In the genomic region with DNA sequence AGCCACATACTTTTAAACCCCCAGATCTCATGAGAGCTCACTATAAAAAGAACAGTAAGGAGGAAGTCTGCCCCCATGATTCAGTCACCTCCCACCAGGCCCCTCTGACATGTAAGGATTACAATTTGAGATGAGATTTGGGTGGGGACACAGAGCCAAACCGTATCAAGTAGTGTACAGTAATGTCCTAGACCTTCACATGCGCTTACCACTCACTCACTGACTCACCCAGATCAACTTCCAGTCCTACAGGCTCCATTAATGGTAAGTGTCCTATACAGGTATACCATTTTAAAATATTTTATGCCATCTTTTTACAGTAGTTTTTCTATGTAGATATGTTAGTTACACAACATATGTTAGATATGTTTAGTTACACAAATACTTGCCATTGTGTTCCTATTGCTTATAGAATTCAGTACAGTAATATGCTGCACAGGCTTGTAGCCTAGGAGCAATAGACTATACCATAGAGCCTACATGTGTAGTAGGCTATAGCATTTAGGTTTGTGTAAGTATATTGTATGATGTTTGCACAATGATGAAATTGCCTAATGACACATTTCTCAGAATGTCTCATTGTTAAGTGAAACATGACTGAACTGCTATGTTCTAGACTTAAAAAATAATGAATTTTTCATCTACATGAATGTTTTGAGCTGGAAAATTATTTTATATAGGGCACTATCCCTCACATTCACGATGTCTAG, we compare ENCODE assay signal across 13 cellular contexts. TPM values are rescaled to one million over a fixed set of nuclear protein-coding genes. Genes with fewer than 3 reads are reported as not detected.
DNase-seq lines count a peak whose midpoint lies in the region; ATAC-seq, FAIRE-seq and TF ChIP-seq lines count a peak whose summit lies in the region.
"Had no signal": no experiment of that assay in that cellular context is flagged by ENCODE, and none has a peak within 500 bp of the region (broad histone marks: within the 10 kb centered on the region; RNA-seq: fewer than 3 reads in every experiment).

No MANE protein-coding gene starts in this region.

- peaks cover 12 to 23% (median 19%) of the 10 kb centered on the region in 4 donors for H3K4me1 Mint-ChIP-seq in CD4-positive, alpha-beta memory T cell
- H3K4me1 Mint-ChIP-seq in astrocyte (ENCODE audit: low read depth, unreplicated experiment): no peaks in the 10 kb centered on the region

- H3K27ac Mint-ChIP-seq in CD4-positive, alpha-beta memory T cell: peak overlapping the region in 6 of 7 donors; percentile 4 to 88 (median 79)
- H3K27ac Mint-ChIP-seq in astrocyte (ENCODE audit: unreplicated experiment): no peak overlapping the region
- H3K27ac Mint-ChIP-seq: activated naive CD8-positive, alpha-beta T cell treated with anti-CD3 and anti-CD28 coated beads, Interleukin-2, amount 10 ng/mL, durations not matched to agents 7 days and 5 days had no signal

- H2AFZ ChIP-seq in astrocyte (ENCODE audit: low read depth, low read length): no peak overlapping the region

- H3K36me3 ChIP-seq in CD4-positive, alpha-beta memory T cell (ENCODE audit: insufficient read depth, low read length): peaks cover 8% of the 10 kb centered on the region
- H3K36me3 ChIP-seq in astrocyte (ENCODE audit: insufficient read depth, low read length): no peaks in the 10 kb centered on the region
- no peaks in the 10 kb centered on the region for H3K36me3 ChIP-seq in uterus
- H3K36me3 ChIP-seq in ovary: no peaks in the 10 kb centered on the region
- H3K36me3 ChIP-seq: thyroid gland had no signal

- H3K79me2 ChIP-seq in astrocyte (ENCODE audit: insufficient read depth, low read length): no peaks in the 10 kb centered on the region

- H3K9me3 ChIP-seq in CD4-positive, alpha-beta memory T cell (ENCODE audit: control insufficient read depth in 1 of 2, low read length in 2 of 2): no peaks in the 10 kb centered on the region
- H3K9me3 ChIP-seq in astrocyte (ENCODE audit: insufficient read depth, low read depth, low read length): peaks cover 4% of the 10 kb centered on the region
- no peaks in the 10 kb centered on the region for H3K9me3 ChIP-seq in uterus
- no peaks in the 10 kb centered on the region for H3K9me3 ChIP-seq in ovary
- H3K9me3 ChIP-seq: thyroid gland had no signal

- DNase-seq in CD4-positive, alpha-beta memory T cell: no peak
- DNase-seq in astrocyte (ENCODE audit: low read depth): peak; percentile 23
- no peak for DNase-seq in uterus
- no peak for DNase-seq in ovary
- DNase-seq in stimulated activated CD4-positive, alpha-beta T cell treated with anti-CD3 and anti-CD28 coated beads, Interleukin-12 subunit alpha, Interleukin-12 subunit beta, amount 100 ng/mL, for 4 hours: no peak
- DNase-seq in NOMO-1 (lab: John Stamatoyannopoulos, UW; ENCODE audit: unreplicated experiment in 2 of 2): no peak
- DNase-seq: activated CD4-positive, CD25-positive, alpha-beta regulatory T cell treated with anti-CD3 and anti-CD28 coated beads, Interleukin-2, amount 50 U/mL, for 72 hours; activated naive CD8-positive, alpha-beta T cell treated with anti-CD3 and anti-CD28 coated beads, Interleukin-2, amount 10 ng/mL, durations not matched to agents 7 days and 5 days; effector CD4-positive, alpha-beta T cell; thyroid gland had no signal

- WGBS in ovary, 3 donors: 46 to 53% (median 49%) methylated on average over 3 of the region's 3 CpGs

- no peaks in the 10 kb centered on the region for H4K20me1 ChIP-seq in astrocyte (ENCODE audit: insufficient read depth, low read length)

- CTCF ChIA-PET in CD4-positive, alpha-beta memory T cell (lab: Charles Lee; ENCODE audit: partially characterized antibody): interaction anchor here (0.9 to 5.6 kb wide), 23 partner anchors 11 to 304 kb away, joined by 3 to 49 read pairs (median 4); partner anchors contain the start of genes NT5DC1, RWDD1, TSPYL1 and TSPYL4

- peaks cover 32 to 36% of the 10 kb centered on the region in 2 donors for H3K36me3 Mint-ChIP-seq in CD4-positive, alpha-beta memory T cell
- peaks cover 19% of the 10 kb centered on the region for H3K36me3 Mint-ChIP-seq in astrocyte (ENCODE audit: low read depth, unreplicated experiment)

- H3K27me3 Mint-ChIP-seq in CD4-positive, alpha-beta memory T cell: no peaks in the 10 kb centered on the region
- no peaks in the 10 kb centered on the region for H3K27me3 Mint-ChIP-seq in astrocyte (ENCODE audit: low read depth, unreplicated experiment)
- H3K27me3 Mint-ChIP-seq: activated naive CD8-positive, alpha-beta T cell treated with anti-CD3 and anti-CD28 coated beads, Interleukin-2, amount 10 ng/mL, durations not matched to agents 7 days and 5 days had no signal

- H3K9me3 Mint-ChIP-seq in CD4-positive, alpha-beta memory T cell: peaks cover 0 to 14% (median 11%) of the 10 kb centered on the region in 8 donors
- H3K9me3 Mint-ChIP-seq in astrocyte (ENCODE audit: unreplicated experiment): peaks cover 5% of the 10 kb centered on the region

- H3K27me3 ChIP-seq in CD4-positive, alpha-beta memory T cell (ENCODE audit: insufficient read depth, low read length): no peaks in the 10 kb centered on the region
- no peaks in the 10 kb centered on the region for H3K27me3 ChIP-seq in astrocyte (ENCODE audit: insufficient read depth, low read length)
- H3K27me3 ChIP-seq in uterus: no peaks in the 10 kb centered on the region
- H3K27me3 ChIP-seq in ovary: no peaks in the 10 kb centered on the region
- H3K27me3 ChIP-seq: thyroid gland had no signal

- intact Hi-C loops in CD4-positive, alpha-beta memory T cell (cut with micrococcal nuclease): loop anchor here (1.0 kb wide), 2 partner anchors 8 to 264 kb away; no protein-coding TSS in a partner anchor
- intact Hi-C loops in uterus (cut with DNase I; ENCODE audit: low total_unique reads) (no loop called here), ovary (cut with DNase I) (loop anchor here in 1 of 4 donors (10.0 kb wide), 1 partner anchor 267 kb away; no protein-coding TSS in a partner anchor)

- POLR2A ChIA-PET in CD4-positive, alpha-beta memory T cell (lab: Charles Lee; ENCODE audit: partially characterized antibody): interaction anchor here (0.9 to 3.9 kb wide), 5 partner anchors 11 to 303 kb away, joined by 3 to 66 read pairs (median 4); partner anchors contain the start of genes RWDD1, TSPYL1 and TSPYL4

- no peak overlapping the region for H3K9ac ChIP-seq in astrocyte (ENCODE audit: low read length)

- no peak for TF ChIP-seq CTCF in astrocyte (IDR thresholded peaks at IDR 0.05; ENCODE audit: insufficient read depth, low read depth, low read length)
- TF ChIP-seq CTCF in uterus (IDR thresholded peaks at IDR 0.05): no peak
- TF ChIP-seq CTCF in ovary (IDR thresholded peaks at IDR 0.05): no peak

- peak; percentile 17 for ATAC-seq in GM18909 (IDR thresholded peaks at IDR 0.05; ENCODE audit: poor library complexity, unreplicated experiment)
- ATAC-seq in HG03095 (IDR thresholded peaks at IDR 0.05; ENCODE audit: unreplicated experiment): peak; percentile 8

- H3K4me3 Mint-ChIP-seq in CD4-positive, alpha-beta memory T cell: no peak overlapping the region
- no peak overlapping the region for H3K4me3 Mint-ChIP-seq in astrocyte (ENCODE audit: unreplicated experiment)
- H3K4me3 Mint-ChIP-seq: activated naive CD8-positive, alpha-beta T cell treated with anti-CD3 and anti-CD28 coated beads, Interleukin-2, amount 10 ng/mL, durations not matched to agents 7 days and 5 days had no signal

- H3K4me3 ChIP-seq in CD4-positive, alpha-beta memory T cell (ENCODE audit: low read length in 2 of 2): no peak overlapping the region
- H3K4me3 ChIP-seq in astrocyte (ENCODE audit: insufficient read depth, low read depth, low read length): no peak overlapping the region
- no peak overlapping the region for H3K4me3 ChIP-seq in uterus
- H3K4me3 ChIP-seq in ovary: no peak overlapping the region
- H3K4me3 ChIP-seq: lung, thyroid gland had no signal

- no peak for TF ChIP-seq EP300 in ovary (IDR thresholded peaks at IDR 0.05)

- TF ChIP-seq POLR2A in uterus (IDR thresholded peaks at IDR 0.05) (no peak), ovary (IDR thresholded peaks at IDR 0.05) (no peak)

- no peak for FAIRE-seq in astrocyte (lab: Jason Lieb, UNC)

- H3K27ac ChIP-seq in CD4-positive, alpha-beta memory T cell (ENCODE audit: low read depth, low read length): no peak overlapping the region
- no peak overlapping the region for H3K27ac ChIP-seq in astrocyte (ENCODE audit: low read depth, low read length)
- no peak overlapping the region for H3K27ac ChIP-seq in uterus
- no peak overlapping the region for H3K27ac ChIP-seq in ovary
- H3K27ac ChIP-seq: thyroid gland had no signal

- H3K4me2 ChIP-seq in astrocyte (ENCODE audit: low read length): no peak overlapping the region

- H3K4me1 ChIP-seq in CD4-positive, alpha-beta memory T cell (ENCODE audit: insufficient read depth, low read length): peaks cover 20% of the 10 kb centered on the region
- H3K4me1 ChIP-seq in astrocyte (ENCODE audit: insufficient read depth, low read length) (peaks cover 5% of the 10 kb centered on the region), uterus (no peaks in the 10 kb centered on the region), ovary (ENCODE audit: insufficient read depth) (no peaks in the 10 kb centered on the region)
- H3K4me1 ChIP-seq: thyroid gland had no signal

RNA-seq across cellular contexts. Expression of gene TSPYL1, which starts 11.7 kb away (rescaled TPM):
- 100 to 1,000 TPM; 107 to 109 TPM for total RNA-seq in CD4-positive, alpha-beta memory T cell
- polyA plus RNA-seq in CD4-positive, alpha-beta memory T cell: 10 to 100 TPM; 41.8 to 62.0 TPM
- total RNA-seq in astrocyte (87.8 and 91.7 TPM in 2 replicates), uterus (10 to 100 TPM; 17.4 to 94.9 (median 57.7) TPM), ovary (100 to 1,000 TPM in 4 of 7 donors, 10 to 100 TPM in 3; 60.0 to 155 (median 113) TPM)
- polyA plus RNA-seq in ovary: 10 to 100 TPM; 39.2 to 88.4 TPM

RNA-seq across cellular contexts. Expression of gene TSPYL4, which starts 14.2 kb away (rescaled TPM):
- total RNA-seq in CD4-positive, alpha-beta memory T cell: 10 to 100 TPM; 22.3 to 23.0 TPM
- 10 to 100 TPM in 1 of 2 donors, 1 to 10 TPM in 1; 8.0 to 14.8 TPM for polyA plus RNA-seq in CD4-positive, alpha-beta memory T cell
- total RNA-seq in astrocyte: 22.2 and 25.8 TPM in 2 replicates
- total RNA-seq in uterus: 10 to 100 TPM in 3 of 4 donors, 1 to 10 TPM in 1; 9.7 to 34.9 (median 25.3) TPM
- 10 to 100 TPM; 18.1 to 44.4 (median 31.0) TPM for total RNA-seq in ovary
- polyA plus RNA-seq in ovary: 10 to 100 TPM; 23.0 to 35.3 TPM
